Comparison of ENCODE assay signal across 7 cellular contexts in the genomic region with DNA sequence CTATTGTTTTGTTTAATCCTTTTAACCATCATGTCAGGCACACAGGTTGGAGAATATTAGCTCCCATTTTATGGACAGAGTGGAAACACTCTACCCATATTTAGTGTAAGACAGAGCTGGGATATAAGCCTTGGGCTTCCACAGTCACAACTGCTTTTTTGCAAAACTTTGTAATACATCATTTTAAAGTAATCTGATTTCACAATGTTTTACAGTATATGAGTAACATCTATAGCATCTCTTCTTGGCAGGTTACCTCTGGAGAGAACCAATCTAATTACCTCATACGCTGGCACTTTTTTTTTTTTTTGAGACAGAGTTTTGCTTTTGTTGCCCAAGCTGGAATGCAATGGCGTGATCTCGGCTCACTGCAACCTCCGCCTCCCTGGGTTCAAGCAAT. TPM values are rescaled to one million over a fixed set of nuclear protein-coding genes. Genes with fewer than 3 reads are reported as not detected.
DNase-seq lines count a peak whose midpoint lies in the region; ATAC-seq, FAIRE-seq and TF ChIP-seq lines count a peak whose summit lies in the region.
"Not testable (repeated sequence)": the region's sequence is repeated elsewhere in the genome, so short reads cannot be mapped to it uniquely, and the experiment has no call there.

No MANE protein-coding gene starts in this region.

- 98% methylated on average over 4 of the region's 4 CpGs for WGBS in HepG2 (ENCODE audit: low lambda C conversion rate)

- ATAC-seq in HepG2: not testable (repeated sequence)

- POLR2A ChIA-PET in HepG2 (lab: Yijun Ruan, JAX): not testable (repeated sequence)

- not testable (repeated sequence) for TF ChIP-seq EP300 in HepG2 (IDR thresholded peaks at IDR 0.05; ENCODE audit: low read depth in 2 of 2, low read length in 2 of 2); HepG2 (CRISPR knock-in tag; IDR thresholded peaks at IDR 0.05; ENCODE audit: borderline replicate concordance)

- DNase-seq in AG10803 (ENCODE audit: low read depth) (peak; percentile 70), HCEC 1CT (peak; percentile 77), NCI-H226 (peak; percentile 55), adipocyte (ENCODE audit: low read depth) (peak; percentile 79), cardiac fibroblast (ENCODE audit: low read depth in 2 of 2) (peak; percentile 63 to 82), fibroblast of mammary gland (ENCODE audit: low read depth) (peak; percentile 75)
- DNase-seq in HepG2 (ENCODE audit: low spot score): not testable (repeated sequence)

- H3K4me1 ChIP-seq in adipocyte (ENCODE audit: control insufficient read depth, insufficient read depth, low read length); HepG2 (ENCODE audit: insufficient read depth, low read length): not testable (repeated sequence)

- TF ChIP-seq RAD21 in HepG2 (CRISPR knock-in tag; IDR thresholded peaks at IDR 0.05): not testable (repeated sequence)

- not testable (repeated sequence) for H3K9me3 ChIP-seq in adipocyte (ENCODE audit: control insufficient read depth, low read length)
- H3K9me3 ChIP-seq in HepG2 (ENCODE audit: low read length): peaks cover 11% of the 10 kb centered on the region; the same call in 1 of the 2 replicates

- peak; percentile 18 for FAIRE-seq in HepG2 (lab: Jason Lieb, UNC)

- not testable (repeated sequence) for H2AFZ ChIP-seq in HepG2 (ENCODE audit: low read length)

- not testable (repeated sequence) for BruUV-seq in HepG2 (replicated peaks; lab: Mats Ljungman, UMichigan)

- not testable (repeated sequence) for TF ChIP-seq POLR2A in HepG2 (IDR thresholded peaks at IDR 0.05; ENCODE audit: insufficient read depth in 1 of 2, low read depth in 2 of 2, low read length in 2 of 2)

- TF ChIP-seq CTCF in AG10803 (conservative IDR thresholded peaks at IDR 0.05; ENCODE audit: low read length); cardiac fibroblast (IDR thresholded peaks at IDR 0.05; ENCODE audit: low read depth, low read length); fibroblast of mammary gland (conservative IDR thresholded peaks at IDR 0.05; ENCODE audit: control insufficient read depth, insufficient read depth, low read depth, low read length); HepG2 (CRISPR knock-in tag; IDR thresholded peaks at IDR 0.05): not testable (repeated sequence)

- intact Hi-C loops in HepG2 (cut with micrococcal nuclease; ENCODE audit: unreplicated experiment): not testable (repeated sequence)

- H3K79me2 ChIP-seq in HepG2 (ENCODE audit: insufficient read depth, low read length): not testable (repeated sequence)

- H4K20me1 ChIP-seq in HepG2 (ENCODE audit: insufficient read depth, low read length): not testable (repeated sequence)

- H3K36me3 ChIP-seq in adipocyte (ENCODE audit: control insufficient read depth, insufficient read depth, low read length, severe bottlenecking): peaks cover 19% of the 10 kb centered on the region
- H3K36me3 ChIP-seq in HepG2 (replicated peaks in 1 of 2; ENCODE audit: control insufficient read depth in 1 of 2, insufficient read depth in 2 of 2, low read length in 2 of 2): not testable (repeated sequence)

- H3K4me3 ChIP-seq in AG10803 (ENCODE audit: low read length); adipocyte (ENCODE audit: low read length); cardiac fibroblast (replicated peaks in 1 of 2; ENCODE audit: low read depth in 2 of 2, low read length in 2 of 2); fibroblast of mammary gland (ENCODE audit: control insufficient read depth, low read depth, low read length); HepG2 (replicated peaks in 1 of 3; ENCODE audit: insufficient read depth in 1 of 3, low read depth in 2 of 3, low read length in 3 of 3): not testable (repeated sequence)

- CTCF ChIA-PET in HepG2 (lab: Yijun Ruan, JAX; ENCODE audit: low intra/inter-chr PET ratio, low total read pairs): not testable (repeated sequence)

- H3K9ac ChIP-seq in adipocyte (ENCODE audit: low read length); HepG2 (ENCODE audit: insufficient read depth, low read depth, low read length): not testable (repeated sequence)

- H3K27me3 ChIP-seq in adipocyte (replicated peaks; ENCODE audit: control insufficient read depth, insufficient read depth, low read length); HepG2 (ENCODE audit: control insufficient read depth in 1 of 2, insufficient read depth in 2 of 2, low read length in 2 of 2): not testable (repeated sequence)

- not testable (repeated sequence) for H3K27ac ChIP-seq in HepG2 (ENCODE audit: extremely low read length, insufficient read depth, low read length)

- not testable (repeated sequence) for H3K4me2 ChIP-seq in HepG2 (ENCODE audit: low read depth, low read length)

- in situ Hi-C loops in HepG2 (cut with HindIII; ENCODE audit: extremely low pct_ligation_motif_present, low pct_unique_long_range_greater_than_20kb): not testable (repeated sequence)

RNA-seq across cellular contexts. Expression of a gene that starts 12.1 kb away (rescaled TPM):
- 69.1 and 70.2 TPM in 2 replicates for total RNA-seq in HepG2 (2016; rRNA removed; fragmentation: Illumina TruSeq; extraction: Trizol)
- 22.3 and 23.3 TPM in 2 replicates for total RNA-seq in HepG2 (2016; cell fraction: cytosol; rRNA removed; fragmentation: Illumina TruSeq; extraction: Trizol; ENCODE audit: low read depth)
- 68.2 and 73.1 TPM in 2 replicates for total RNA-seq in HepG2 (2016; cell fraction: insoluble cytoplasmic fraction; rRNA removed; fragmentation: Illumina TruSeq; extraction: Trizol)
- total RNA-seq in HepG2 (2016; cell fraction: membrane; rRNA removed; fragmentation: Illumina TruSeq; extraction: Trizol): 51.1 and 64.4 TPM in 2 replicates
- 66.1 and 73.8 TPM in 2 replicates for total RNA-seq in HepG2 (2016; cell fraction: nucleus; rRNA removed; fragmentation: Illumina TruSeq; extraction: Trizol)
- 85.2 and 96.2 TPM in 2 replicates for polyA plus RNA-seq in HepG2 (2011; rRNA removed)
- polyA plus RNA-seq in HepG2 (2011; cell fraction: cytosol; rRNA removed): 48.8 and 67.1 TPM in 2 replicates
- polyA plus RNA-seq in HepG2 (2011; cell fraction: nucleus; rRNA removed): 38.1 and 40.6 TPM in 2 replicates
- 63.9 and 73.2 TPM in 2 replicates for polyA plus RNA-seq in HepG2 (2012)
- 8.0 and 9.8 TPM in 2 replicates for polyA plus RNA-seq in HepG2 (2016; cell fraction: cytosol; fragmentation: Illumina TruSeq; extraction: Trizol; ENCODE audit: low read depth)
- polyA plus RNA-seq in HepG2 (2016; cell fraction: insoluble cytoplasmic fraction; fragmentation: Illumina TruSeq; extraction: Trizol; ENCODE audit: low read depth): 85.0 and 88.2 TPM in 2 replicates
- polyA plus RNA-seq in HepG2 (2016; cell fraction: membrane; fragmentation: Illumina TruSeq; extraction: Trizol; ENCODE audit: low read depth): 33.0 and 38.6 TPM in 2 replicates
- polyA plus RNA-seq in HepG2 (2016; cell fraction: nucleus; fragmentation: Illumina TruSeq; extraction: Trizol; ENCODE audit: insufficient read depth, low read depth): 68.4 and 72.1 TPM in 2 replicates
- 86.5 and 108 TPM in 2 replicates for polyA minus RNA-seq in HepG2 (2011; rRNA and poly(A)+ RNA removed; ENCODE audit: low replicate concordance)
- 44.2 and 45.6 TPM in 2 replicates for polyA minus RNA-seq in HepG2 (2011; cell fraction: cytosol; rRNA and poly(A)+ RNA removed)
- polyA minus RNA-seq in HepG2 (2011; cell fraction: nucleus; rRNA and poly(A)+ RNA removed): 145 and 151 TPM in 2 replicates
